Comparison of ENCODE assay signal across 28 cellular contexts in genomic region chr4:123433976-123434375, GRCh38.
"Had no signal": no experiment of that assay in that cellular context is flagged by ENCODE, and none has a peak within 500 bp of the region (broad histone marks: within the 10 kb centered on the region; RNA-seq: fewer than 3 reads in every experiment).

No MANE protein-coding gene starts in this region.

- H3K27ac ChIP-seq: hepatocyte, left ventricle myocardium inferior, neutrophil, ovary, skin epidermis, suprapubic skin, thoracic aorta, tibial artery, uterus had no signal

- H3K4me1 ChIP-seq: suprapubic skin, tibial artery, uterus had no signal

- H3K4me1 Mint-ChIP-seq: naive thymus-derived CD4-positive, alpha-beta T cell had no signal

- H3K4me3 Mint-ChIP-seq: natural killer cell treated with Interleukin-12 subunit alpha and Interleukin-12 subunit beta and Interleukin-15 and Interleukin-18, amount 100 ng/mL, for 72 hours; neural crest cell; stimulated activated effector memory CD8-positive, alpha-beta T cell treated with anti-CD3 and anti-CD28 coated beads, Interleukin-12 subunit alpha, Interleukin-12 subunit beta, amount 100 ng/mL, for 72 hours; stimulated activated naive CD8-positive, alpha-beta T cell treated with anti-CD3 and anti-CD28 coated beads, Interleukin-15, Interleukin-2, amounts not matched to agents 100 ng/mL and 50 ng/mL, for 24 hours; type B pancreatic cell had no signal

- H3K27me3 ChIP-seq: hepatocyte, neutrophil, ovary, suprapubic skin, tibial artery, uterus had no signal

- H3K4me3 ChIP-seq: hepatocyte, left ventricle myocardium inferior, lung, mucosa of descending colon, ovary, skin epidermis, suprapubic skin, thoracic aorta, tibial artery, uterus had no signal

- H3K9me3 ChIP-seq: mucosa of descending colon, neutrophil, ovary, suprapubic skin, thoracic aorta, tibial artery, uterus had no signal

- H3K36me3 Mint-ChIP-seq: natural killer cell treated with Interleukin-12 subunit alpha and Interleukin-12 subunit beta and Interleukin-15 and Interleukin-18, amount 100 ng/mL, for 72 hours; stimulated activated effector memory CD8-positive, alpha-beta T cell treated with anti-CD3 and anti-CD28 coated beads, Interleukin-12 subunit alpha, Interleukin-12 subunit beta, amount 100 ng/mL, for 72 hours had no signal

- H3K9me3 Mint-ChIP-seq: natural killer cell treated with Interleukin-12 subunit alpha and Interleukin-12 subunit beta and Interleukin-15 and Interleukin-18, amount 100 ng/mL, for 72 hours; stimulated activated effector memory CD8-positive, alpha-beta T cell treated with anti-CD3 and anti-CD28 coated beads, Interleukin-12 subunit alpha, Interleukin-12 subunit beta, amount 100 ng/mL, for 72 hours had no signal

- H3K27ac Mint-ChIP-seq: naive thymus-derived CD4-positive, alpha-beta T cell; natural killer cell treated with Interleukin-12 subunit alpha and Interleukin-12 subunit beta and Interleukin-15 and Interleukin-18, amount 100 ng/mL, for 72 hours; progenitor cell of endocrine pancreas; stimulated activated effector memory CD8-positive, alpha-beta T cell treated with anti-CD3 and anti-CD28 coated beads, Interleukin-12 subunit alpha, Interleukin-12 subunit beta, amount 100 ng/mL, for 72 hours; stimulated activated naive CD8-positive, alpha-beta T cell treated with anti-CD3 and anti-CD28 coated beads, Interleukin-15, Interleukin-2, amounts not matched to agents 100 ng/mL and 50 ng/mL, for 24 hours; type B pancreatic cell had no signal

- DNase-seq: islet precursor cell; left ventricle myocardium inferior; midbrain; mucosa of descending colon; naive thymus-derived CD4-positive, alpha-beta T cell; occipital lobe; ovary; retina; right cardiac atrium; stimulated activated CD4-positive, alpha-beta T cell treated with anti-CD3 and anti-CD28 coated beads, Interleukin-12 subunit alpha, Interleukin-12 subunit beta, amount 100 ng/mL, for 4 hours; stimulated activated CD4-positive, alpha-beta T cell treated with anti-CD3 and anti-CD28 coated beads, Interleukin-15, amount 100 ng/mL, for 24 hours; stimulated activated CD4-positive, alpha-beta T cell treated with anti-CD3 and anti-CD28 coated beads, Interleukin-4, amount 100 ng/mL, for 24 hours; stimulated activated naive CD4-positive, alpha-beta T cell; tibial artery; uterus had no signal

- ATAC-seq: mucosa of descending colon; naive thymus-derived CD4-positive, alpha-beta T cell; natural killer cell treated with Interleukin-12 subunit alpha and Interleukin-12 subunit beta and Interleukin-15 and Interleukin-18, amount 100 ng/mL, for 72 hours; right cardiac atrium; sciatic nerve; stimulated activated effector memory CD8-positive, alpha-beta T cell treated with anti-CD3 and anti-CD28 coated beads, Interleukin-12 subunit alpha, Interleukin-12 subunit beta, amount 100 ng/mL, for 72 hours had no signal

- H3K36me3 ChIP-seq: left ventricle myocardium inferior, neutrophil, ovary, suprapubic skin, thoracic aorta, tibial artery, uterus had no signal

- H3K27me3 Mint-ChIP-seq: natural killer cell treated with Interleukin-12 subunit alpha and Interleukin-12 subunit beta and Interleukin-15 and Interleukin-18, amount 100 ng/mL, for 72 hours; progenitor cell of endocrine pancreas; stimulated activated naive CD8-positive, alpha-beta T cell treated with anti-CD3 and anti-CD28 coated beads, Interleukin-15, Interleukin-2, amounts not matched to agents 100 ng/mL and 50 ng/mL, for 24 hours; type B pancreatic cell had no signal
